ENCODE assay signal across 11 cellular contexts in the genomic region with DNA sequence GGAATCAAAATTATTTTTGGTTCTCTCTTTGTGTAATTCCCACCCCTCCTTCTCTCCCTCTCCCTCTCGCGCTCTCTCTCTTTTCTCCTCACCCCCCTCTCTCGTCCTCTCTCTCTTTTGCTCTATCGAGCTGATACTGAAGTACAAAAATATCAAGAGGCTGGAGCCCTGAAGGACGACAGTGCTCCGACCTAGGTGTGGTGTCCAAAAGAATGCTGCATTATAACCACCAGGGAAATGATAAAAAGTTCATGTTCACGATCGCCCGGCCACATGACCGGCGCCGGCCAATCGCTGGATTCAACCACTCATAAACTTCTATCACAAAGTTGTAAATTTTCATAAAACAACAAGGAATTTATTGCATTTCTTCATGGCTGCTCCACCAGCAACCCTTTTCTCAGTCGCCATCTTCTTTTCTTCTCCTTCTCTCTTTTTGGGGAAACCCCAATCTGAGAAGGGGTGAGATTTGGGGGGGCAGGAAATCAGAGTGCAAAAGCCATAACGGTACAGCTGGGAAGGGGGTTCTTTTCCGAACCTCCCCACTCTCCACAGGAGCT. TPM values are rescaled to one million over a fixed set of nuclear protein-coding genes. Genes with fewer than 3 reads are reported as not detected.
DNase-seq lines count a peak whose midpoint lies in the region; ATAC-seq, FAIRE-seq and TF ChIP-seq lines count a peak whose summit lies in the region.
"Had no signal": no experiment of that assay in that cellular context is flagged by ENCODE, and none has a peak within 500 bp of the region (broad histone marks: within the 10 kb centered on the region; RNA-seq: fewer than 3 reads in every experiment).

TSS of gene HOXB6 (minus strand) at position 217 of the 560 bp plus-strand sequence. CDS start 6,836 bp downstream, outside the sequence.

- H3K18ac ChIP-seq in H1 (ENCODE audit: extremely low read depth, low read length) (no peak within 1 kb of the TSS), trophoblast cell (ENCODE audit: low read length) (no peak within 1 kb of the TSS)

- H3K4me2 ChIP-seq in H1 (ENCODE audit: insufficient read depth in 1 of 2, low read depth in 2 of 2, low read length in 2 of 2) = no peak within 1 kb of the TSS
- H3K4me2 ChIP-seq in trophoblast cell (ENCODE audit: low read length) = peak within 1 kb of the TSS; percentile 39

- H4K20me1 ChIP-seq in H1 (replicated peaks in 1 of 2; ENCODE audit: control insufficient read depth in 1 of 2, insufficient read depth in 2 of 2, low read length in 2 of 2) = peaks cover 24 to 51% of the 10 kb centered on the region in 2 experiments

- no peaks in the 10 kb centered on the region for H3K36me3 Mint-ChIP-seq in CD4-positive, alpha-beta memory T cell

- no peak for DNase-seq in CD4-positive, alpha-beta memory T cell
- DNase-seq in NCI-H460 (ENCODE audit: extremely low read depth, low read depth) = no peak
- DNase-seq in H1 (ENCODE audit: low read depth in 1 of 2, low spot score in 2 of 2) = no peak
- DNase-seq in trophoblast cell = no peak
- DNase-seq in NCI-H1436 (lab: John Stamatoyannopoulos, UW) = no peak
- DNase-seq in NCI-H748 treated with DMSO at 0.1 percent for 48 hours (lab: John Stamatoyannopoulos, UW) = no peak
- DNase-seq in stimulated activated naive CD4-positive, alpha-beta T cell treated with Interleukin-2 at 50 U/mL for 16 hours (lab: John Stamatoyannopoulos, UW) = no peak
- DNase-seq: activated CD8-positive, alpha-beta memory T cell treated with anti-CD3 and anti-CD28 coated beads for 24 hours; DND-41 had no signal

- H2BK15ac ChIP-seq in H1 (ENCODE audit: low read length) = no peak within 1 kb of the TSS

- no peaks in the 10 kb centered on the region for H3K79me1 ChIP-seq in H1 (ENCODE audit: low read depth, low read length)
- peaks cover 3% of the 10 kb centered on the region for H3K79me1 ChIP-seq in trophoblast cell (ENCODE audit: low read length)

- H2BK5ac ChIP-seq in H1 (ENCODE audit: low read depth, low read length) (no peak within 1 kb of the TSS), trophoblast cell (ENCODE audit: low read depth, low read length, poor library complexity) (no peak within 1 kb of the TSS)

- peaks cover 54 to 76% of the 10 kb centered on the region in 2 donors for H3K27me3 Mint-ChIP-seq in CD4-positive, alpha-beta memory T cell

- TF ChIP-seq EP300 in H1 (IDR thresholded peaks at IDR 0.05; ENCODE audit: borderline replicate concordance in 1 of 2, low read depth in 2 of 2, low read length in 2 of 2) = no peak

- POLR2A ChIA-PET in CD4-positive, alpha-beta memory T cell (lab: Charles Lee; ENCODE audit: partially characterized antibody) = interaction anchor here (0.7 to 1.0 kb wide), 2 partner anchors 12 to 20 kb away, joined by 3 read pairs; partner anchors contain the start of gene HOXB5
- POLR2A ChIA-PET in H1 (lab: Charles Lee; ENCODE audit: partially characterized antibody) = no interaction called here

- peaks cover 7 to 32% (median 17%) of the 10 kb centered on the region in 4 donors for H3K4me1 Mint-ChIP-seq in CD4-positive, alpha-beta memory T cell

- no peak within 1 kb of the TSS for H4K91ac ChIP-seq in H1 (replicated peaks; ENCODE audit: insufficient read length, low read length)
- no peak within 1 kb of the TSS for H4K91ac ChIP-seq in trophoblast cell (ENCODE audit: low read depth, low read length)

- H2BK120ac ChIP-seq in H1 (replicated peaks; ENCODE audit: low read depth, low read length) = no peak within 1 kb of the TSS
- no peak within 1 kb of the TSS for H2BK120ac ChIP-seq in trophoblast cell (ENCODE audit: insufficient read depth, low read length, poor library complexity)

- H3K23ac ChIP-seq in H1 (ENCODE audit: insufficient read length) = no peak within 1 kb of the TSS
- no peak within 1 kb of the TSS for H3K23ac ChIP-seq in trophoblast cell (ENCODE audit: low read length)

- peaks cover 34% of the 10 kb centered on the region for H3K4me1 ChIP-seq in CD4-positive, alpha-beta memory T cell (ENCODE audit: insufficient read depth, low read length)
- H3K4me1 ChIP-seq in H1 (replicated peaks in 1 of 4; ENCODE audit: control insufficient read depth in 3 of 4, insufficient read depth in 4 of 4, low read length in 3 of 4) (peaks cover 0 to 3% (median 0%) of the 10 kb centered on the region in 4 experiments; a peak in 2 of 7 replicates), trophoblast cell (ENCODE audit: control insufficient read depth in 1 of 2, insufficient read depth in 2 of 2, low read length in 2 of 2) (peaks cover 16 to 29% of the 10 kb centered on the region in 2 experiments)

- H3K9me3 ChIP-seq in CD4-positive, alpha-beta memory T cell (ENCODE audit: control insufficient read depth in 1 of 2, low read length in 2 of 2) = no peaks in the 10 kb centered on the region
- H3K9me3 ChIP-seq in H1 (ENCODE audit: insufficient read depth in 2 of 2, low read depth in 1 of 2, low read length in 1 of 2) (no peaks in the 10 kb centered on the region), trophoblast cell (ENCODE audit: insufficient read depth, low read depth, low read length) (peaks cover 2% of the 10 kb centered on the region)

- no peak within 1 kb of the TSS for H4K12ac ChIP-seq in trophoblast cell (ENCODE audit: low read depth, low read length)

- H2BK20ac ChIP-seq in H1 (ENCODE audit: low read length) = no peak within 1 kb of the TSS

- peaks cover 65% of the 10 kb centered on the region for H3K27me3 ChIP-seq in CD4-positive, alpha-beta memory T cell (ENCODE audit: insufficient read depth, low read length)
- peaks cover 97 to 100% (median 99%) of the 10 kb centered on the region in 4 experiments for H3K27me3 ChIP-seq in H1 (replicated peaks in 1 of 4; ENCODE audit: control insufficient read depth in 3 of 4, extremely low read depth in 1 of 4, insufficient read depth in 3 of 4, low read length in 3 of 4)
- H3K27me3 ChIP-seq in trophoblast cell (ENCODE audit: insufficient read depth, low read length) = peaks cover 42% of the 10 kb centered on the region

- H3K4ac ChIP-seq in H1 (replicated peaks; ENCODE audit: insufficient read length, low read depth, low read length) (no peak within 1 kb of the TSS), trophoblast cell (ENCODE audit: low read depth, low read length) (no peak within 1 kb of the TSS)

- CTCF ChIA-PET in CD4-positive, alpha-beta memory T cell (lab: Charles Lee; ENCODE audit: partially characterized antibody) = interaction anchor here (0.7 to 1.4 kb wide), 3 partner anchors 32 to 579 kb away, joined by 3 to 4 read pairs (median 3); no protein-coding TSS in a partner anchor
- CTCF ChIA-PET in H1 (lab: Charles Lee; ENCODE audit: partially characterized antibody) = interaction anchor here (0.8 to 2.0 kb wide), 5 partner anchors 38 to 89 kb away, joined by 3 to 4 read pairs (median 3); no protein-coding TSS in a partner anchor

- H3K4me3 ChIP-seq in CD4-positive, alpha-beta memory T cell (ENCODE audit: low read length in 2 of 2) = no peak within 1 kb of the TSS
- no peak within 1 kb of the TSS for H3K4me3 ChIP-seq in H1 (ENCODE audit: extremely low read depth in 1 of 4, insufficient read depth in 2 of 4, low read depth in 3 of 4, low read length in 4 of 4)
- no peak within 1 kb of the TSS for H3K4me3 ChIP-seq in trophoblast cell (ENCODE audit: low read depth, low read length)

- no peak for FAIRE-seq in H1 (lab: Jason Lieb, UNC)

- H4K5ac ChIP-seq in H1 (ENCODE audit: insufficient read length, low read depth, low read length) = no peak within 1 kb of the TSS

- H2BK12ac ChIP-seq in H1 (ENCODE audit: low read depth, low read length) (no peak within 1 kb of the TSS), trophoblast cell (ENCODE audit: low read length) (no peak within 1 kb of the TSS)

- H3K56ac ChIP-seq in H1 (replicated peaks; ENCODE audit: insufficient read length, low read depth, low read length) = no peak within 1 kb of the TSS

- TF ChIP-seq CTCF in H1 (IDR thresholded peaks at IDR 0.05; ENCODE audit: control extremely low read depth in 1 of 3, insufficient read depth in 1 of 3, low read depth in 1 of 3, low read length in 3 of 3) = no peak

- intact Hi-C loops in CD4-positive, alpha-beta memory T cell (cut with micrococcal nuclease) = no loop called here

- H4K8ac ChIP-seq in H1 (ENCODE audit: extremely low read depth, insufficient read depth, low read length) = no peak within 1 kb of the TSS
- no peak within 1 kb of the TSS for H4K8ac ChIP-seq in trophoblast cell (ENCODE audit: low read depth, low read length)

- no peak for TF ChIP-seq RAD21 in H1 (IDR thresholded peaks at IDR 0.05 in 1 of 2, conservative IDR thresholded peaks at IDR 0.05 in 1 of 2; ENCODE audit: low read depth in 2 of 2, low read length in 2 of 2)

- WGBS in H1 (ENCODE audit: extremely low coverage in 1 of 2, insufficient coverage in 1 of 2, insufficient read length in 1 of 2, insufficient replicate concordance in 2 of 2, low coverage in 1 of 2, low lambda C conversion rate in 2 of 2, missing lambda C conversion rate in 1 of 2), 2 experiments = 31% methylated on average over 16 of the region's 16 CpGs; no CpG with 5 or more reads in 1 of the 2 experiments
- no CpG with 5 or more reads among the region's 16 CpGs for whole genome bisulfite sequencing in trophoblast cell (ENCODE audit: extremely low coverage, insufficient coverage, insufficient read length)

- H2AK5ac ChIP-seq in H1 (ENCODE audit: low read depth, low read length) (0 out of 2 replicates have a peak within 1 kb of the TSS, but pooled peaks have one; percentile 39), trophoblast cell (ENCODE audit: low read length) (no peak within 1 kb of the TSS)

- H3K27ac ChIP-seq in CD4-positive, alpha-beta memory T cell (ENCODE audit: low read depth, low read length) = no peak within 1 kb of the TSS
- H3K27ac ChIP-seq in H1 (ENCODE audit: low read depth, low read length) = no peak within 1 kb of the TSS
- H3K27ac ChIP-seq in trophoblast cell (ENCODE audit: low read depth, low read length) = no peak within 1 kb of the TSS
- H3K27ac ChIP-seq: HL-60 had no signal

- H3K23me2 ChIP-seq in H1 (ENCODE audit: low read depth, low read length) = no peaks in the 10 kb centered on the region; the same call in 1 of the 2 replicates

- no peaks in the 10 kb centered on the region for H3K9me3 Mint-ChIP-seq in CD4-positive, alpha-beta memory T cell

- H2AFZ ChIP-seq in H1 (ENCODE audit: low read length) = no peak within 1 kb of the TSS
- no peak within 1 kb of the TSS for H2AFZ ChIP-seq in trophoblast cell (ENCODE audit: insufficient read depth, low read length, poor library complexity)

- no peak for ATAC-seq in HG03280 (IDR thresholded peaks at IDR 0.05; ENCODE audit: unreplicated experiment)

- no peak for TF ChIP-seq POLR2A in H1 (IDR thresholded peaks at IDR 0.05; ENCODE audit: control extremely low read depth in 1 of 2, low read depth in 2 of 2, low read length in 2 of 2)

- peak within 1 kb of the TSS in 1 of 7 donors; percentile 33 for H3K27ac Mint-ChIP-seq in CD4-positive, alpha-beta memory T cell

- H3K79me2 ChIP-seq in H1 (ENCODE audit: control insufficient read depth in 1 of 2, insufficient read depth in 2 of 2, low read length in 2 of 2) = no peaks in the 10 kb centered on the region
- H3K79me2 ChIP-seq in trophoblast cell (ENCODE audit: control insufficient read depth, insufficient read depth, low read length, poor library complexity) = no peaks in the 10 kb centered on the region

- H3K14ac ChIP-seq in H1 (ENCODE audit: insufficient read length) (no peak within 1 kb of the TSS), trophoblast cell (ENCODE audit: low read length) (no peak within 1 kb of the TSS)

- peak within 1 kb of the TSS in 7 of 8 donors; percentile 5 to 75 (median 41) for H3K4me3 Mint-ChIP-seq in CD4-positive, alpha-beta memory T cell

- no peaks in the 10 kb centered on the region for H3K36me3 ChIP-seq in CD4-positive, alpha-beta memory T cell (ENCODE audit: insufficient read depth, low read length)
- peaks cover 0 to 3% (median 0%) of the 10 kb centered on the region in 4 experiments; a peak in 1 of 8 replicates for H3K36me3 ChIP-seq in H1 (ENCODE audit: control insufficient read depth in 2 of 4, insufficient read depth in 4 of 4, low read length in 3 of 4)
- H3K36me3 ChIP-seq in trophoblast cell (ENCODE audit: control insufficient read depth in 1 of 2, insufficient read depth in 2 of 2, low read length in 2 of 2) = no peaks in the 10 kb centered on the region

- no peak within 1 kb of the TSS for H3K9ac ChIP-seq in H1 (replicated peaks in 1 of 4; ENCODE audit: extremely low read depth in 1 of 4, low read depth in 3 of 4, low read length in 3 of 4)
- H3K9ac ChIP-seq in trophoblast cell (ENCODE audit: low read length) = no peak within 1 kb of the TSS

RNA-seq across cellular contexts. Expression of gene HOXB6, which starts in this region (rescaled TPM):
- total RNA-seq in CD4-positive, alpha-beta memory T cell = under 1 TPM in 1 of 2 experiments, not detected in 1; 0.38 TPM
- polyA plus RNA-seq in CD4-positive, alpha-beta memory T cell = not detected
- 11.6 and 13.7 TPM in 2 replicates for total RNA-seq in NCI-H460 (2014; rRNA removed; shearing (Covaris generic))
- 38.8 and 41.2 TPM in 2 replicates for polyA plus RNA-seq in NCI-H460 (2014; cell fraction: nucleus; rRNA removed)
- not detected in 2 replicates for total RNA-seq in H1 (2021; fragmentation: NEBNext Ultra II Directional; extraction: Animal tissue kit (Norgen Biotek cat#: 25700))
- polyA plus RNA-seq in H1 (2011; rRNA removed) = not detected in 2 replicates
- polyA plus RNA-seq in H1 (2011; cell fraction: cytosol; rRNA removed) = not detected
- polyA plus RNA-seq in H1 (2011; cell fraction: nucleus; rRNA removed) = not detected
- 0.09 to 0.17 TPM in 2 of 4 replicates, not detected in the others for polyA plus RNA-seq in H1 (2012, experiment 1 of 2)
- not detected for polyA plus RNA-seq in H1 (2012, experiment 2 of 2)
- polyA plus RNA-seq in H1 (2013, experiment 1 of 2) = not detected
- not detected for polyA plus RNA-seq in H1 (2013, experiment 2 of 2)
- not detected in 2 replicates for polyA minus RNA-seq in H1 (2011; rRNA and poly(A)+ RNA removed)
- polyA minus RNA-seq in H1 (2011; cell fraction: cytosol; rRNA and poly(A)+ RNA removed) = not detected
- polyA minus RNA-seq in H1 (2011; cell fraction: nucleus; rRNA and poly(A)+ RNA removed) = not detected
- polyA plus RNA-seq in trophoblast cell (2013) = 10.6 and 10.9 TPM in 2 replicates
